ENCODE assay signal across 12 cellular contexts in genomic region chr10:89536013-89536354, GRCh38. TPM values are rescaled to one million over a fixed set of nuclear protein-coding genes. Genes with fewer than 3 reads are reported as not detected.
DNase-seq lines count a peak whose midpoint lies in the region; ATAC-seq, FAIRE-seq and TF ChIP-seq lines count a peak whose summit lies in the region.
"Had no signal": no experiment of that assay in that cellular context is flagged by ENCODE, and none has a peak within 500 bp of the region (broad histone marks: within the 10 kb centered on the region; RNA-seq: fewer than 3 reads in every experiment).

No MANE protein-coding gene starts in this region.

- no peak for FAIRE-seq in RCC 7860 (lab: Jason Lieb, UNC)
- FAIRE-seq: A204.1, K562 had no signal

- WGBS in esophagus muscularis mucosa: 24% methylated on average over 13 of the region's 16 CpGs

- no peak for DNase-seq in activated naive CD8-positive, alpha-beta T cell treated with anti-CD3 and anti-CD28 coated beads for 36 hours
- DNase-seq in esophagus muscularis mucosa (ENCODE audit: extremely low spot score): no peak
- DNase-seq in mesothelial cell of epicardium (ENCODE audit: low spot score in 2 of 2, unreplicated experiment in 2 of 2): no peak
- no peak for DNase-seq in type B pancreatic cell (ENCODE audit: extremely low spot score, unreplicated experiment)
- no peak for DNase-seq in RCC 7860 (ENCODE audit: low spot score)
- DNase-seq in COLO829 (ENCODE audit: low spot score): no peak
- DNase-seq: occipital lobe, RPMI8226 had no signal

- H3K9me3 ChIP-seq in esophagus muscularis mucosa: no peaks in the 10 kb centered on the region

- TF ChIP-seq EP300 in esophagus muscularis mucosa (IDR thresholded peaks at IDR 0.05): no peak

- H3K27me3 Mint-ChIP-seq in activated naive CD8-positive, alpha-beta T cell: peaks cover 46% of the 10 kb centered on the region
- peaks cover 80% of the 10 kb centered on the region for H3K27me3 Mint-ChIP-seq in activated naive CD8-positive, alpha-beta T cell treated with anti-CD3 and anti-CD28 coated beads for 36 hours
- H3K27me3 Mint-ChIP-seq in mesothelial cell of epicardium (ENCODE audit: low read depth): peaks cover 31% of the 10 kb centered on the region
- H3K27me3 Mint-ChIP-seq in type B pancreatic cell: peaks cover 61% of the 10 kb centered on the region

- H3K4me3 ChIP-seq in esophagus muscularis mucosa: peak overlapping the region; percentile 55 to 60 (median 58)
- H3K4me3 ChIP-seq: K562 had no signal

- intact Hi-C loops in esophagus muscularis mucosa (cut with DNase I): no loop called here

- TF ChIP-seq CTCF in esophagus muscularis mucosa (IDR thresholded peaks at IDR 0.05) (no peak), mesothelial cell of epicardium (IDR thresholded peaks at IDR 0.05; ENCODE audit: unreplicated experiment) (no peak), type B pancreatic cell (conservative IDR thresholded peaks at IDR 0.05) (no peak)

- peak overlapping the region; percentile 48 for H3K4me3 Mint-ChIP-seq in activated naive CD8-positive, alpha-beta T cell
- no peak overlapping the region for H3K4me3 Mint-ChIP-seq in activated naive CD8-positive, alpha-beta T cell treated with anti-CD3 and anti-CD28 coated beads for 36 hours
- H3K4me3 Mint-ChIP-seq in mesothelial cell of epicardium: peak overlapping the region; percentile 63
- H3K4me3 Mint-ChIP-seq in type B pancreatic cell: peak overlapping the region; percentile 78

- no peak for ATAC-seq in GM18861 (IDR thresholded peaks at IDR 0.05; ENCODE audit: unreplicated experiment)
- ATAC-seq: K562 had no signal

- H3K36me3 ChIP-seq in esophagus muscularis mucosa: no peaks in the 10 kb centered on the region

- peaks cover 12% of the 10 kb centered on the region for H3K4me1 Mint-ChIP-seq in activated naive CD8-positive, alpha-beta T cell (ENCODE audit: low read depth)
- peaks cover 8% of the 10 kb centered on the region for H3K4me1 Mint-ChIP-seq in activated naive CD8-positive, alpha-beta T cell treated with anti-CD3 and anti-CD28 coated beads for 36 hours
- peaks cover 30% of the 10 kb centered on the region for H3K4me1 Mint-ChIP-seq in mesothelial cell of epicardium
- H3K4me1 Mint-ChIP-seq in type B pancreatic cell (ENCODE audit: unreplicated experiment): peaks cover 10% of the 10 kb centered on the region

- H3K9me3 Mint-ChIP-seq in activated naive CD8-positive, alpha-beta T cell (ENCODE audit: low read depth): no peaks in the 10 kb centered on the region
- no peaks in the 10 kb centered on the region for H3K9me3 Mint-ChIP-seq in activated naive CD8-positive, alpha-beta T cell treated with anti-CD3 and anti-CD28 coated beads for 36 hours
- H3K9me3 Mint-ChIP-seq in mesothelial cell of epicardium (no peaks in the 10 kb centered on the region), type B pancreatic cell (no peaks in the 10 kb centered on the region)

- peaks cover 8 to 23% (median 20%) of the 10 kb centered on the region in 4 donors for H3K4me1 ChIP-seq in esophagus muscularis mucosa

- H3K27ac ChIP-seq in esophagus muscularis mucosa (replicated peaks in 1 of 4): peak overlapping the region in 3 of 4 donors; percentile 15 to 48 (median 36)

- H3K36me3 Mint-ChIP-seq in activated naive CD8-positive, alpha-beta T cell: no peaks in the 10 kb centered on the region
- H3K36me3 Mint-ChIP-seq in activated naive CD8-positive, alpha-beta T cell treated with anti-CD3 and anti-CD28 coated beads for 36 hours: no peaks in the 10 kb centered on the region
- no peaks in the 10 kb centered on the region for H3K36me3 Mint-ChIP-seq in mesothelial cell of epicardium
- no peaks in the 10 kb centered on the region for H3K36me3 Mint-ChIP-seq in type B pancreatic cell

- H3K27me3 ChIP-seq in esophagus muscularis mucosa: peaks cover 0 to 59% (median 36%) of the 10 kb centered on the region in 4 donors

- H3K27ac Mint-ChIP-seq in activated naive CD8-positive, alpha-beta T cell: no peak overlapping the region
- no peak overlapping the region for H3K27ac Mint-ChIP-seq in activated naive CD8-positive, alpha-beta T cell treated with anti-CD3 and anti-CD28 coated beads for 36 hours
- H3K27ac Mint-ChIP-seq in mesothelial cell of epicardium (peak overlapping the region; percentile 53), type B pancreatic cell (peak overlapping the region; percentile 34)

- TF ChIP-seq POLR2A in esophagus muscularis mucosa (IDR thresholded peaks at IDR 0.05; ENCODE audit: low read depth): no peak

RNA-seq across cellular contexts. Expression of gene SLC16A12, which starts 0.6 kb away (rescaled TPM):
- not detected for total RNA-seq in activated naive CD8-positive, alpha-beta T cell treated with anti-CD3 and anti-CD28 coated beads for 36 hours
- 1 to 10 TPM in 3 of 4 donors, under 1 TPM in 1; 0.83 to 2.2 (median 1.9) TPM for total RNA-seq in esophagus muscularis mucosa
- total RNA-seq in mesothelial cell of epicardium: 3.0 to 3.1 TPM (median 3.1 TPM) in 3 replicates
- total RNA-seq in type B pancreatic cell (ENCODE audit: low replicate concordance): 3.7 and 7.8 TPM in 2 replicates
- total RNA-seq: K562 had no signal

Comparison
In these comparisons a context has a peak if more than half of its experiments do, and no peak if none do; other contexts are left out.
1. H3K27ac Mint-ChIP-seq: peak in mesothelial cell of epicardium (single experiment) and type B pancreatic cell (single experiment); none in activated naive CD8-positive, alpha-beta T cell (single experiment) and activated naive CD8-positive, alpha-beta T cell treated with anti-CD3 and anti-CD28 coated beads for 36 hours (single experiment).